ENCODE assay signal across 9 cellular contexts in the genomic region with DNA sequence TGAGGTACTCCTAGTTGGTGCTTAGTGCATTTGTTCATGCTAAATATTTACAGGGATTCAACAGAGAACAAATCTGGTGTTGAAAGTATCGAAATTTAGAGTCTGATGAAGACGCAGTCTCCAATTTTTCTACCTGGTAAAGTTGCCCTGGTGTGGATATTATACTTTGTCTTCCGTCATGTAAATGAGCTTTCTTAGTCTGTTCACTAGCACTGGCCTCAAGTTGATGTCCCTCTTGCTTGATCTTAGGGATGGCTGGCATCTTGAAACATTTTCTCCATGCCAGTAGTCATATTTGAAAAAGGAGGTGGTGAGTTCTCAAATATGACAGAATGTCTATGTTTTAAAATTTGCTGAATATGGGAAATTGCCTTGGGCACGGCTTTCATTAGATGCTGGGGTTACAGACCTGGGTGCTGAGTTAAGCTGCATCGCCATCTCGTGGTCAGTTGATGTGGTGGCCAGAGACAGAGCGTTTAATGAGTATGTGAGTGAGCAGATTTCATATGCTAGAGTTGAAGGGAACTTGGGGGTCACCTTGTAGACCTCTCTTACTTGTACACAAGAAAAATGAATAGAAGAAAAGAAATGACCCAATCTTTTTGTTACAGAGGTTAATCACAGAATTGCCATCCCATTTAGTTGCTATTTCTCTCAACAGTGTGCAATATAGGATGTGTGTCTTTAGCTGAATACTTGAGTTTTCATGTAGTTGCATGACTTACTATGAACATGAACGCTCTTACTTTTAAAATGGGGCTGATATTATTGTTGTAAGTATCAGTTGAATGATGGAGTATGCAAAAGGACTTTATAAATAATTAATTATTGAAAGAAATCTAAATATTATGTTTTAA.
DNase-seq lines count a peak whose midpoint lies in the region; ATAC-seq and TF ChIP-seq lines count a peak whose summit lies in the region.
"Had no signal": no experiment of that assay in that cellular context is flagged by ENCODE, and none has a peak within 500 bp of the region (broad histone marks: within the 10 kb centered on the region; RNA-seq: fewer than 3 reads in every experiment).

No MANE protein-coding gene starts in this region.

- H3K9me3 Mint-ChIP-seq in naive thymus-derived CD8-positive, alpha-beta T cell = peaks cover 0 to 5% (median 0%) of the 10 kb centered on the region in 9 donors
- H3K9me3 Mint-ChIP-seq: activated naive CD4-positive, alpha-beta T cell treated with anti-CD3 and anti-CD28 coated beads, Interleukin-2, amount 50 U/mL, for 24 hours had no signal

- no peaks in the 10 kb centered on the region for H3K36me3 ChIP-seq in tibial artery

- intact Hi-C loops in tibial artery (cut with DNase I; ENCODE audit: low total_unique reads) = no loop called here

- TF ChIP-seq CTCF in tibial artery (IDR thresholded peaks at IDR 0.05) = peak; percentile 83 to 88

- no peaks in the 10 kb centered on the region for H3K9me3 ChIP-seq in tibial artery

- no peak overlapping the region for H3K4me3 ChIP-seq in tibial artery

- in situ Hi-C loops in Caki2 (cut with HindIII; ENCODE audit: low pct_unique_long_range_greater_than_20kb, low sequenced_read_pairs) = no loop called here

- H3K4me1 ChIP-seq in tibial artery = no peaks in the 10 kb centered on the region

- DNase-seq in Caki2 (ENCODE audit: low read depth) (peak; percentile 37), NCI-H748 (lab: John Stamatoyannopoulos, UW; ENCODE audit: unreplicated experiment) (peak; percentile 72), fibroblast of gingiva (ENCODE audit: low read depth) (peak; percentile 70), tibial artery (peak; percentile 68 to 73)
- peak; percentile 57 for DNase-seq in activated CD8-positive, alpha-beta memory T cell treated with anti-CD3 and anti-CD28 coated beads, Interleukin-2, amount 50 U/mL, for 48 hours
- DNase-seq in naive thymus-derived CD8-positive, alpha-beta T cell = peak in 8 of 10 donors; percentile 7 to 65 (median 33)

- H3K27me3 Mint-ChIP-seq in naive thymus-derived CD8-positive, alpha-beta T cell = peaks cover 10 to 20% (median 11%) of the 10 kb centered on the region in 5 donors

- H3K27me3 ChIP-seq in tibial artery = no peaks in the 10 kb centered on the region

- no peaks in the 10 kb centered on the region for H3K4me1 Mint-ChIP-seq in naive thymus-derived CD8-positive, alpha-beta T cell
- H3K4me1 Mint-ChIP-seq: activated naive CD4-positive, alpha-beta T cell treated with anti-CD3 and anti-CD28 coated beads, Interleukin-2, amount 50 U/mL, for 24 hours had no signal

- H3K27ac ChIP-seq in tibial artery = no peak overlapping the region

- H3K4me3 Mint-ChIP-seq in naive thymus-derived CD8-positive, alpha-beta T cell = no peak overlapping the region
- H3K4me3 Mint-ChIP-seq: activated naive CD4-positive, alpha-beta T cell treated with anti-CD3 and anti-CD28 coated beads, Interleukin-2, amount 50 U/mL, for 24 hours had no signal

- no peaks in the 10 kb centered on the region for H3K36me3 Mint-ChIP-seq in naive thymus-derived CD8-positive, alpha-beta T cell
- H3K36me3 Mint-ChIP-seq: activated naive CD4-positive, alpha-beta T cell treated with anti-CD3 and anti-CD28 coated beads, Interleukin-2, amount 50 U/mL, for 24 hours had no signal

- ATAC-seq in GM19372 (IDR thresholded peaks at IDR 0.05; ENCODE audit: low read depth, unreplicated experiment) (peak; percentile 93), HG03432 (IDR thresholded peaks at IDR 0.05; ENCODE audit: unreplicated experiment) (peak; percentile 97)
- peak; percentile 84 to 87 for ATAC-seq in naive thymus-derived CD8-positive, alpha-beta T cell

- POLR2A ChIA-PET in naive thymus-derived CD8-positive, alpha-beta T cell (lab: Charles Lee) = interaction anchor here (0.6 kb wide), 2 partner anchors 1500 to 1566 kb away, joined by 3 to 6 read pairs; no protein-coding TSS in a partner anchor

- no peak overlapping the region for H3K27ac Mint-ChIP-seq in naive thymus-derived CD8-positive, alpha-beta T cell
- H3K27ac Mint-ChIP-seq: activated naive CD4-positive, alpha-beta T cell treated with anti-CD3 and anti-CD28 coated beads, Interleukin-2, amount 50 U/mL, for 24 hours had no signal
